Comparison of ENCODE assay signal across 9 cellular contexts in the genomic region with DNA sequence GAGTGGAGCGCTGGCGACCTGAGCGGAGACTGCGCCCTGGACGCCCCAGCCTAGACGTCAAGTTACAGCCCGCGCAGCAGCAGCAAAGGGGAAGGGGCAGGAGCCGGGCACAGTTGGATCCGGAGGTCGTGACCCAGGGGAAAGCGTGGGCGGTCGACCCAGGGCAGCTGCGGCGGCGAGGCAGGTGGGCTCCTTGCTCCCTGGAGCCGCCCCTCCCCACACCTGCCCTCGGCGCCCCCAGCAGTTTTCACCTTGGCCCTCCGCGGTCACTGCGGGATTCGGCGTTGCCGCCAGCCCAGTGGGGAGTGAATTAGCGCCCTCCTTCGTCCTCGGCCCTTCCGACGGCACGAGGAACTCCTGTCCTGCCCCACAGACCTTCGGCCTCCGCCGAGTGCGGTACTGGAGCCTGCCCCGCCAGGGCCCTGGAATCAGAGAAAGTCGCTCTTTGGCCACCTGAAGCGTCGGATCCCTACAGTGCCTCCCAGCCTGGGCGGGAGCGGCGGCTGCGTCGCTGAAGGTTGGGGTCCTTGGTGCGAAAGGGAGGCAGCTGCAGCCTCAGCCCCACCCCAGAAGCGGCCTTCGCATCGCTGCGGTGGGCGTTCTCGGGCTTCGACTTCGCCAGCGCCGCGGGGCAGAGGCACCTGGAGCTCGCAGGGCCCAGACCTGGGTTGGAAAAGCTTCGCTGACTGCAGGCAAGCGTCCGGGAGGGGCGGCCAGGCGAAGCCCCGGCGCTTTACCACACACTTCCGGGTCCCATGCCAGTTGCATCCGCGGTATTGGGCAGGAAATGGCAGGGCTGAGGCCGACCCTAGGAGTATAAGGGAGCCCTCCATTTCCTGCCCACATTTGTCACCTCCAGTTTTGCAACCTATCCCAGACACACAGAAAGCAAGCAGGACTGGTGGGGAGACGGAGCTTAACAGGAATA. TPM values are rescaled to one million over a fixed set of nuclear protein-coding genes. Genes with fewer than 3 reads are reported as not detected.
DNase-seq lines count a peak whose midpoint lies in the region; ATAC-seq and TF ChIP-seq lines count a peak whose summit lies in the region.
"Had no signal": no experiment of that assay in that cellular context is flagged by ENCODE, and none has a peak within 500 bp of the region (broad histone marks: within the 10 kb centered on the region; RNA-seq: fewer than 3 reads in every experiment).

No MANE protein-coding gene starts in this region.

- ATAC-seq in GM18502 (IDR thresholded peaks at IDR 0.05; ENCODE audit: poor library complexity, unreplicated experiment) (peak; percentile 79), GM18873 (IDR thresholded peaks at IDR 0.05; ENCODE audit: low FRiP score, unreplicated experiment) (no peak), HG03025 (IDR thresholded peaks at IDR 0.05; ENCODE audit: low FRiP score, unreplicated experiment) (no peak)

- peak overlapping the region; percentile 66 for H3K27ac ChIP-seq in HL-60 (replicated peaks)

- CTCF ChIA-PET in Calu3 (lab: Charles Lee): interaction anchor here (1.3 kb wide), 1 partner anchor 13 kb away, joined by 3 read pairs; no protein-coding TSS in a partner anchor

- H3K4me3 Mint-ChIP-seq in Calu3 (ENCODE audit: low read depth, unreplicated experiment): no peak overlapping the region

- no TSS peak for BruUV-seq in Calu3 (replicated peaks; lab: Mats Ljungman, UMichigan)

- TF ChIP-seq CTCF in HL-60 (IDR thresholded peaks at IDR 0.05; ENCODE audit: insufficient read depth, low read length) (no peak), fibroblast of villous mesenchyme (IDR thresholded peaks at IDR 0.05; ENCODE audit: insufficient read depth, low read depth, low read length) (no peak), Calu3 (IDR thresholded peaks at IDR 0.05; ENCODE audit: unreplicated experiment) (no peak)

- no peaks in the 10 kb centered on the region for H3K9me3 Mint-ChIP-seq in Calu3 (ENCODE audit: low read depth, unreplicated experiment)

- intact Hi-C loops in posterior vena cava (cut with DNase I) (no loop called here), Calu3 (cut with micrococcal nuclease; ENCODE audit: unreplicated experiment) (no loop called here)

- no peaks in the 10 kb centered on the region for H3K27me3 ChIP-seq in HL-60 (ENCODE audit: insufficient read depth, poor library complexity, severe bottlenecking)

- DNase-seq in HL-60 (ENCODE audit: low read depth in 1 of 2, low spot score in 1 of 2) (peak in 1 of 2 experiments; percentile 79), activated T-cell treated with anti-CD3 and anti-CD28 coated beads for 24 hours (ENCODE audit: low read depth) (peak; percentile 42), fibroblast of villous mesenchyme (ENCODE audit: low read depth) (peak; percentile 20), posterior vena cava (ENCODE audit: low spot score) (peak; percentile 83), Calu3 (no peak)

- H3K27ac Mint-ChIP-seq in Calu3 (ENCODE audit: unreplicated experiment): no peak overlapping the region

- no peak overlapping the region for H3K4me3 ChIP-seq in HL-60 (replicated peaks; ENCODE audit: insufficient read depth, low read length)
- peak overlapping the region; percentile 9 for H3K4me3 ChIP-seq in fibroblast of villous mesenchyme (ENCODE audit: low read depth, low read length)

- H3K36me3 Mint-ChIP-seq in Calu3 (ENCODE audit: insufficient read depth, unreplicated experiment): peaks cover 11% of the 10 kb centered on the region

- H3K27me3 Mint-ChIP-seq in Calu3 (ENCODE audit: unreplicated experiment): peaks cover 26% of the 10 kb centered on the region

- H3K4me1 Mint-ChIP-seq in Calu3 (ENCODE audit: low read depth, unreplicated experiment): peaks cover 9% of the 10 kb centered on the region

RNA-seq across cellular contexts. Expression of gene TFAP2E, which starts 4.2 kb away (rescaled TPM):
- under 0.01 and 0.32 TPM in 2 replicates for total RNA-seq in fibroblast of villous mesenchyme
- under 1 TPM; 0.65 to 0.81 TPM for total RNA-seq in posterior vena cava
- total RNA-seq in Calu3 (2022): 0.26 and 0.49 TPM in 2 replicates
- total RNA-seq: myocyte had no signal

RNA-seq across cellular contexts. Expression of gene NCDN, which starts 19.7 kb away (rescaled TPM):
- total RNA-seq in fibroblast of villous mesenchyme (21.6 and 27.4 TPM in 2 replicates), posterior vena cava (10 to 100 TPM; 16.6 to 22.6 TPM), Calu3 (2022) (36.0 and 38.0 TPM in 2 replicates)

RNA-seq across cellular contexts. Expression of gene KIAA0319L, which starts 20.1 kb away (rescaled TPM):
- total RNA-seq in fibroblast of villous mesenchyme (45.1 and 63.0 TPM in 2 replicates), posterior vena cava (10 to 100 TPM; 28.4 to 28.6 TPM), Calu3 (2022) (72.0 and 72.6 TPM in 2 replicates)
